ENCODE assay signal across 14 cellular contexts in genomic region chr16:922051-922450, GRCh38. TPM values are rescaled to one million over a fixed set of nuclear protein-coding genes. Genes with fewer than 3 reads are reported as not detected.
DNase-seq lines count a peak whose midpoint lies in the region; ATAC-seq and TF ChIP-seq lines count a peak whose summit lies in the region.
"Had no signal": no experiment of that assay in that cellular context is flagged by ENCODE, and none has a peak within 500 bp of the region (broad histone marks: within the 10 kb centered on the region; RNA-seq: fewer than 3 reads in every experiment).

No MANE protein-coding gene starts in this region.

- no peak overlapping the region for H3K56ac ChIP-seq in H9 (ENCODE audit: insufficient read length, low read depth, low read length)

- peak; percentile 4 for DNase-seq in BE2C
- no peak for DNase-seq in H9
- DNase-seq in neuronal stem cell (ENCODE audit: low spot score), result no peak
- DNase-seq in COR-L47 (lab: John Stamatoyannopoulos, UW), result no peak
- DNase-seq: ACHN; CD4-positive, alpha-beta T cell; DMS153; DMS79; GDM1 had no signal

- H3K4me1 ChIP-seq in BE2C (peaks cover 15% of the 10 kb centered on the region), H9 (ENCODE audit: insufficient read depth, low read length) (no peaks in the 10 kb centered on the region), neuronal stem cell (ENCODE audit: control insufficient read depth in 2 of 2, insufficient read depth in 1 of 2, low read depth in 1 of 2, low read length in 2 of 2) (peaks cover 0 to 11% of the 10 kb centered on the region in 2 donors)
- H3K4me1 ChIP-seq: HAP-1 had no signal

- H3K4me3 Mint-ChIP-seq in H9, result no peak overlapping the region
- H3K4me3 Mint-ChIP-seq: CD4-positive, alpha-beta T cell had no signal

- H3K23me2 ChIP-seq in H9 (ENCODE audit: insufficient read length, low read depth, low read length, poor library complexity, severe bottlenecking), result no peaks in the 10 kb centered on the region

- ATAC-seq in GM19463 (IDR thresholded peaks at IDR 0.05; ENCODE audit: unreplicated experiment), result no peak
- ATAC-seq: HepG2 had no signal

- no peak overlapping the region for H3K4me2 ChIP-seq in H9 (ENCODE audit: insufficient read depth, insufficient read length, low read length)
- H3K4me2 ChIP-seq in neuronal stem cell (ENCODE audit: insufficient read depth, low read length, poor library complexity, severe bottlenecking), result no peak overlapping the region

- H2BK20ac ChIP-seq in H9 (ENCODE audit: low read depth, low read length, poor library complexity, severe bottlenecking), result no peak overlapping the region

- peaks cover 3% of the 10 kb centered on the region for H4K20me1 ChIP-seq in H9 (ENCODE audit: control insufficient read depth, insufficient read depth, insufficient read length)

- H3K27me3 ChIP-seq in BE2C, result no peaks in the 10 kb centered on the region
- no peaks in the 10 kb centered on the region for H3K27me3 ChIP-seq in H9 (ENCODE audit: insufficient read depth, low read length)
- peaks cover 0 to under 1% (median 0%) of the 10 kb centered on the region in 3 experiments for H3K27me3 ChIP-seq in neuronal stem cell (ENCODE audit: control insufficient read depth in 3 of 3, insufficient read depth in 3 of 3, low read depth in 1 of 3, low read length in 3 of 3)

- no CpG with 5 or more reads among the region's 13 CpGs for WGBS in H9 (ENCODE audit: extremely low coverage, insufficient read length, low lambda C conversion rate)
- no CpG with 5 or more reads among the region's 13 CpGs for WGBS in neuronal stem cell (ENCODE audit: extremely low coverage in 2 of 2, insufficient read length in 2 of 2, insufficient replicate concordance in 1 of 2), 2 donors

- H2BK5ac ChIP-seq in H9 (ENCODE audit: insufficient read length, low read length), result no peak overlapping the region
- peak overlapping the region; percentile 22 for H2BK5ac ChIP-seq in neuronal stem cell (ENCODE audit: low read length)

- H3K14ac ChIP-seq in H9 (ENCODE audit: insufficient read depth, low read length) (no peak overlapping the region), neuronal stem cell (ENCODE audit: low read length) (peak overlapping the region; percentile 50)

- peaks cover 3% of the 10 kb centered on the region; the same call in 1 of the 2 replicates for H3K9me3 ChIP-seq in BE2C
- peaks cover 8% of the 10 kb centered on the region for H3K9me3 ChIP-seq in H9 (ENCODE audit: control insufficient read depth, low read depth, low read length)
- H3K9me3 ChIP-seq in neuronal stem cell (replicated peaks in 1 of 2; ENCODE audit: control insufficient read depth in 2 of 2, insufficient read depth in 1 of 2, low read depth in 1 of 2, low read length in 2 of 2), result peaks cover 21 to 38% of the 10 kb centered on the region in 2 donors
- H3K9me3 ChIP-seq: HAP-1 had no signal

- H3K36me3 ChIP-seq in BE2C, result no peaks in the 10 kb centered on the region
- peaks cover 0 to 6% of the 10 kb centered on the region in 2 donors for H3K36me3 ChIP-seq in neuronal stem cell (replicated peaks in 1 of 2; ENCODE audit: control insufficient read depth in 2 of 2, insufficient read depth in 2 of 2, low read length in 2 of 2)
- H3K36me3 ChIP-seq: HAP-1 had no signal

- no peak overlapping the region for H4K5ac ChIP-seq in H9 (ENCODE audit: insufficient read length, low read depth, low read length)

- H4K8ac ChIP-seq in H9 (replicated peaks; ENCODE audit: insufficient read length, low read depth, low read length), result no peak overlapping the region
- H4K8ac ChIP-seq in neuronal stem cell (ENCODE audit: low read depth, low read length), result no peak overlapping the region

- no peak overlapping the region for H2BK15ac ChIP-seq in H9 (ENCODE audit: low read depth, low read length)
- no peak overlapping the region for H2BK15ac ChIP-seq in neuronal stem cell (ENCODE audit: low read length)

- peaks cover 17 to 29% (median 18%) of the 10 kb centered on the region in 3 experiments for H3K36me3 Mint-ChIP-seq in H9 (ENCODE audit: insufficient read depth in 1 of 3, low read depth in 3 of 3)

- TF ChIP-seq CTCF in BE2C (IDR thresholded peaks at IDR 0.05; ENCODE audit: low read depth, low read length) (no peak), H9 (conservative IDR thresholded peaks at IDR 0.05) (no peak)

- H3K4me3 ChIP-seq in BE2C (ENCODE audit: low read depth, low read length) (no peak overlapping the region), neuronal stem cell (ENCODE audit: low read length in 2 of 2) (no peak overlapping the region)
- H3K4me3 ChIP-seq: HAP-1 had no signal

- no peak overlapping the region for H4K91ac ChIP-seq in H9 (ENCODE audit: insufficient read length, low read depth, low read length)
- H4K91ac ChIP-seq in neuronal stem cell (ENCODE audit: low read depth, low read length, poor library complexity), result no peak overlapping the region

- H2AK5ac ChIP-seq in H9 (ENCODE audit: insufficient read length, low read length) (no peak overlapping the region), neuronal stem cell (ENCODE audit: low read depth, low read length) (no peak overlapping the region)

- H2AFZ ChIP-seq in H9 (ENCODE audit: low read length) (no peak overlapping the region), neuronal stem cell (ENCODE audit: low read length) (no peak overlapping the region)

- no peaks in the 10 kb centered on the region for H3K79me2 ChIP-seq in H9 (ENCODE audit: insufficient read depth, low read length)

- peaks cover 4% of the 10 kb centered on the region for H3K27me3 Mint-ChIP-seq in H9 (ENCODE audit: low read depth)
- H3K27me3 Mint-ChIP-seq: CD4-positive, alpha-beta T cell had no signal

- H3K18ac ChIP-seq in H9 (ENCODE audit: insufficient read length, low read depth, low read length) (no peak overlapping the region), neuronal stem cell (ENCODE audit: low read length) (no peak overlapping the region)

- peaks cover 30 to 45% of the 10 kb centered on the region in 2 experiments for H3K9me3 Mint-ChIP-seq in H9
- H3K9me3 Mint-ChIP-seq: CD4-positive, alpha-beta T cell had no signal

- H3K9ac ChIP-seq in H9 (ENCODE audit: extremely low read depth, insufficient read length, low read length) (no peak overlapping the region), neuronal stem cell (ENCODE audit: low read depth, low read length, poor library complexity) (peak overlapping the region; percentile 4)

- no peak overlapping the region for H2BK120ac ChIP-seq in H9 (ENCODE audit: low read depth, low read length, poor library complexity, severe bottlenecking)
- no peak overlapping the region for H2BK120ac ChIP-seq in neuronal stem cell (ENCODE audit: low read depth, low read length)

- H3K27ac ChIP-seq in H9 (ENCODE audit: insufficient read length, low read depth, low read length) (no peak overlapping the region), neuronal stem cell (replicated peaks; ENCODE audit: low read length) (no peak overlapping the region), temporal lobe (ENCODE audit: low read depth, low read length) (peak overlapping the region; percentile 85)
- H3K27ac ChIP-seq: C4-2B had no signal

- peak overlapping the region in 2 of 3 experiments; percentile 81 to 87; a peak in 4 of 7 replicates for H3K27ac Mint-ChIP-seq in H9
- H3K27ac Mint-ChIP-seq: CD4-positive, alpha-beta T cell had no signal

- no peak overlapping the region for H3T11ph ChIP-seq in H9 (ENCODE audit: low read length)

- H3K4ac ChIP-seq in H9 (ENCODE audit: low read depth, low read length) (no peak overlapping the region), neuronal stem cell (ENCODE audit: low read length) (no peak overlapping the region)

- H3K4me1 Mint-ChIP-seq in H9, result peaks cover 3 to 5% of the 10 kb centered on the region in 2 experiments; a peak in 3 of 4 replicates

- H2BK12ac ChIP-seq in H9 (ENCODE audit: insufficient read length, low read depth, low read length) (no peak overlapping the region), neuronal stem cell (ENCODE audit: low read length) (peak overlapping the region; percentile 34)

- H3K23ac ChIP-seq in H9 (ENCODE audit: insufficient read length, low read depth, low read length), result no peak overlapping the region
- peak overlapping the region; percentile 16 for H3K23ac ChIP-seq in neuronal stem cell (ENCODE audit: low read depth, low read length, poor library complexity)

- H3K79me1 ChIP-seq in H9 (ENCODE audit: insufficient read depth, low read depth, low read length, poor library complexity, severe bottlenecking) (no peaks in the 10 kb centered on the region), neuronal stem cell (ENCODE audit: low read depth, low read length) (peaks cover 3% of the 10 kb centered on the region)

RNA-seq across cellular contexts. Expression of gene LMF1, which starts 48.7 kb away (rescaled TPM):
- polyA plus RNA-seq in BE2C (2012; ENCODE audit: insufficient read depth, insufficient read length, low read depth), result 4.3 TPM
- total RNA-seq in H9 (2021) (7.1 and 7.8 TPM in 2 replicates), temporal lobe (10.6 TPM)
- 6.9 TPM for polyA plus RNA-seq in neuronal stem cell (2013, experiment 1 of 2)
- polyA plus RNA-seq in neuronal stem cell (2013, experiment 2 of 2), result 6.7 TPM

RNA-seq across cellular contexts. Expression of gene SOX8, which starts 59.5 kb away (rescaled TPM):
- polyA plus RNA-seq in BE2C (2012; ENCODE audit: insufficient read depth, insufficient read length, low read depth), result not detected
- total RNA-seq in H9 (2021) (8.9 and 9.6 TPM in 2 replicates), temporal lobe (21.6 TPM)
- 5.1 TPM for polyA plus RNA-seq in neuronal stem cell (2013, experiment 1 of 2)
- 5.2 TPM for polyA plus RNA-seq in neuronal stem cell (2013, experiment 2 of 2)
